ENCODE assay signal across 8 cellular contexts in genomic region chr10:115706482-115707076, GRCh38.
DNase-seq lines count a peak whose midpoint lies in the region; ATAC-seq and TF ChIP-seq lines count a peak whose summit lies in the region.

No MANE protein-coding gene starts in this region.

- TF ChIP-seq CTCF in 22Rv1 (IDR thresholded peaks at IDR 0.05) (peak; percentile 71), foreskin fibroblast (IDR thresholded peaks at IDR 0.05; ENCODE audit: low read depth, low read length) (peak; percentile 44), type B pancreatic cell (conservative IDR thresholded peaks at IDR 0.05) (peak; percentile 82)

- H3K9me3 Mint-ChIP-seq in type B pancreatic cell = no peaks in the 10 kb centered on the region

- peaks cover 5% of the 10 kb centered on the region for H3K4me1 Mint-ChIP-seq in type B pancreatic cell (ENCODE audit: unreplicated experiment)

- DNase-seq in OCI-M1 (lab: John Stamatoyannopoulos, UW) (peak; percentile 53), foreskin fibroblast (peak; percentile 23 to 63), type B pancreatic cell (ENCODE audit: extremely low spot score, unreplicated experiment) (no peak), NCI-H1930 (lab: John Stamatoyannopoulos, UW) (no peak), NCI-H2029 (lab: John Stamatoyannopoulos, UW) (no peak), left cardiac atrium (no peak)

- ATAC-seq in GM18502 (IDR thresholded peaks at IDR 0.05; ENCODE audit: poor library complexity, unreplicated experiment) (peak; percentile 47), left cardiac atrium (no peak)

- no peak overlapping the region for H3K27ac Mint-ChIP-seq in type B pancreatic cell

- no peaks in the 10 kb centered on the region for H3K27me3 Mint-ChIP-seq in type B pancreatic cell

- H3K4me3 Mint-ChIP-seq in type B pancreatic cell = no peak overlapping the region

- H3K36me3 Mint-ChIP-seq in type B pancreatic cell = no peaks in the 10 kb centered on the region

- H3K4me3 ChIP-seq in foreskin fibroblast (ENCODE audit: low read depth in 1 of 2, low read length in 2 of 2) = no peak overlapping the region

- H3K27ac ChIP-seq in 22Rv1 = no peak overlapping the region

- intact Hi-C loops in left cardiac atrium (cut with DNase I) = loop anchor here (5.0 to 10.0 kb wide), 3 partner anchors 578 to 681 kb away; no protein-coding TSS in a partner anchor

Comparison
In these comparisons a context has a peak if more than half of its experiments do, and no peak if none do; other contexts are left out.
1. DNase-seq: peak in OCI-M1 (single experiment) and foreskin fibroblast (2 of 2); none in type B pancreatic cell (single experiment), NCI-H1930 (0 of 2), NCI-H2029 (single experiment) and left cardiac atrium (single experiment).
2. Peak in every context shown above with its lines, with median percentiles within 50 percentile points of each other: CTCF ChIP-seq.